In the genomic region with DNA sequence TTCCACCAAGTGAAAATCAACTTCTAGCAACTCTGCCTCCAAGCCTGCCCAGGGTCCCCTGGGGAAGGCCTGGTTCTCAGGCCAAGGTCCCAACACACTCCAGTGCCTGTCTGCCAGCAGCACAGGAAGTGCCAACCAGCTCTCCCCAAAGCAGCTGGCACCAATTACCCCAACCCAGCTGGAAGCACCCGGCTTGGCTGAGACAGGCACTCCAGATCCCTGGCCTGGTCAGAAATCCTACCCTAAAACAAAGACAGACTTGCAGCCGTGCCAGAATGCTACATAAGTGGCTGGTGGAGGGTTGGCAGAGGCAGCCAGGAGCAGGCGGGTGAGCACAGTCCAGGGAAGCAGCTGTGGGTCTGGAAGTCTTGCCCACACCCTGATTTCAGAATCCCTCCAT, we compare ENCODE assay signal across 18 cellular contexts.
DNase-seq lines count a peak whose midpoint lies in the region; ATAC-seq and TF ChIP-seq lines count a peak whose summit lies in the region.
"Had no signal": no experiment of that assay in that cellular context is flagged by ENCODE, and none has a peak within 500 bp of the region (broad histone marks: within the 10 kb centered on the region; RNA-seq: fewer than 3 reads in every experiment).

No MANE protein-coding gene starts in this region.

- H3K27ac Mint-ChIP-seq in CD8-positive, alpha-beta T cell, result no peak overlapping the region
- H3K27ac Mint-ChIP-seq: activated CD4-positive, alpha-beta memory T cell treated with anti-CD3 and anti-CD28 coated beads, Interleukin-2, amount 10 ng/mL, durations not matched to agents 7 days and 5 days; CD14-positive monocyte; effector memory CD8-positive, alpha-beta T cell had no signal

- no peak for TF ChIP-seq POLR2A in sigmoid colon (IDR thresholded peaks at IDR 0.05)

- H3K36me3 Mint-ChIP-seq in CD8-positive, alpha-beta T cell, result no peaks in the 10 kb centered on the region
- H3K36me3 Mint-ChIP-seq: CD14-positive monocyte had no signal

- H3K4me3 ChIP-seq in sigmoid colon, result no peak overlapping the region
- H3K4me3 ChIP-seq in CD8-positive, alpha-beta T cell (ENCODE audit: low read depth, low read length), result no peak overlapping the region
- H3K4me3 ChIP-seq: body of pancreas, GM23248 had no signal

- POLR2A ChIA-PET in CD8-positive, alpha-beta T cell (lab: Charles Lee), result no interaction called here

- in situ Hi-C loops in G401 (cut with HindIII; ENCODE audit: low sequenced_read_pairs), result no loop called here

- WGBS in sigmoid colon, 2 donors, result 62 to 63% methylated on average over 3 of the region's 3 CpGs

- H3K9me3 ChIP-seq in sigmoid colon, result no peaks in the 10 kb centered on the region
- H3K9me3 ChIP-seq in CD8-positive, alpha-beta T cell (ENCODE audit: low read length), result no peaks in the 10 kb centered on the region
- H3K9me3 ChIP-seq: body of pancreas had no signal

- no peaks in the 10 kb centered on the region for H3K4me1 Mint-ChIP-seq in CD8-positive, alpha-beta T cell (ENCODE audit: low read depth)
- H3K4me1 Mint-ChIP-seq: activated CD4-positive, alpha-beta memory T cell treated with anti-CD3 and anti-CD28 coated beads, Interleukin-2, amount 10 ng/mL, durations not matched to agents 7 days and 5 days had no signal

- peak; percentile 87 for DNase-seq in G401 (ENCODE audit: low spot score)
- peak; percentile 53 for DNase-seq in NCI-H2171 (lab: John Stamatoyannopoulos, UW)
- peak; percentile 77 for DNase-seq in globus pallidus (ENCODE audit: low spot score)
- peak; percentile 75 for DNase-seq in sigmoid colon
- no peak for DNase-seq in activated naive CD4-positive, alpha-beta T cell treated with anti-CD3 and anti-CD28 coated beads, Interleukin-2, amount 50 U/mL, for 16 hours
- DNase-seq in CD8-positive, alpha-beta T cell, result no peak
- no peak for DNase-seq in NK-92 treated with Interleukin-12 subunit alpha and Interleukin-12 subunit beta, amount 100 ng/mL, for 24 hours (lab: John Stamatoyannopoulos, UW)
- DNase-seq: activated CD4-positive, alpha-beta memory T cell treated with anti-CD3 and anti-CD28 coated beads, Interleukin-2, amount 10 ng/mL, durations not matched to agents 7 days and 5 days; activated effector memory CD4-positive, alpha-beta T cell treated with Interleukin-2 at 50 U/mL for 16 hours; body of pancreas; effector memory CD8-positive, alpha-beta T cell; foreskin melanocyte; GM23248; islet precursor cell; NCI-H1048; SIG-M5; stimulated activated CD4-positive, alpha-beta T cell treated with anti-CD3 and anti-CD28 coated beads, Interleukin-1b, Interleukin-23, amount 100 ng/mL, for 48 hours had no signal

- no peak for TF ChIP-seq EP300 in sigmoid colon (IDR thresholded peaks at IDR 0.05)

- no peak for TF ChIP-seq CTCF in sigmoid colon (IDR thresholded peaks at IDR 0.05)
- TF ChIP-seq CTCF in CD8-positive, alpha-beta T cell (IDR thresholded peaks at IDR 0.05), result no peak

- CTCF ChIA-PET in CD8-positive, alpha-beta T cell (lab: Charles Lee), result no interaction called here

- no peaks in the 10 kb centered on the region for H3K36me3 ChIP-seq in sigmoid colon
- no peaks in the 10 kb centered on the region for H3K36me3 ChIP-seq in CD8-positive, alpha-beta T cell (ENCODE audit: insufficient read depth, low read length)

- H3K9me3 Mint-ChIP-seq in CD8-positive, alpha-beta T cell, result no peaks in the 10 kb centered on the region
- H3K9me3 Mint-ChIP-seq: activated CD4-positive, alpha-beta memory T cell treated with anti-CD3 and anti-CD28 coated beads, Interleukin-2, amount 10 ng/mL, durations not matched to agents 7 days and 5 days had no signal

- no peak overlapping the region for H3K4me3 Mint-ChIP-seq in CD8-positive, alpha-beta T cell
- H3K4me3 Mint-ChIP-seq: activated CD4-positive, alpha-beta memory T cell treated with anti-CD3 and anti-CD28 coated beads, Interleukin-2, amount 10 ng/mL, durations not matched to agents 7 days and 5 days; CD14-positive monocyte; effector memory CD8-positive, alpha-beta T cell had no signal

- no peaks in the 10 kb centered on the region for H3K4me1 ChIP-seq in sigmoid colon
- H3K4me1 ChIP-seq in CD8-positive, alpha-beta T cell (ENCODE audit: insufficient read depth, low read length), result no peaks in the 10 kb centered on the region
- H3K4me1 ChIP-seq: body of pancreas had no signal

- intact Hi-C loops in sigmoid colon (cut with DNase I), result no loop called here
- intact Hi-C loops in CD8-positive, alpha-beta T cell (cut with DNase I, micrococcal nuclease), result no loop called here

- no peak for ATAC-seq in CD8-positive, alpha-beta T cell
- ATAC-seq: body of pancreas; effector memory CD8-positive, alpha-beta T cell had no signal

- no peaks in the 10 kb centered on the region for H3K27me3 ChIP-seq in sigmoid colon
- H3K27me3 ChIP-seq in CD8-positive, alpha-beta T cell (ENCODE audit: insufficient read depth, low read length), result no peaks in the 10 kb centered on the region
- H3K27me3 ChIP-seq: body of pancreas had no signal

- no peak overlapping the region for H3K27ac ChIP-seq in sigmoid colon
- no peak overlapping the region for H3K27ac ChIP-seq in CD8-positive, alpha-beta T cell (ENCODE audit: low read depth, low read length)
- H3K27ac ChIP-seq: body of pancreas, GM23248 had no signal

- peaks cover 10% of the 10 kb centered on the region for H3K27me3 Mint-ChIP-seq in CD8-positive, alpha-beta T cell (ENCODE audit: low read depth)

Comparison
In these comparisons a context has a peak if more than half of its experiments do, and no peak if none do; other contexts are left out.
1. DNase-seq: peak in G401 (single experiment), NCI-H2171 (single experiment), globus pallidus (single experiment) and sigmoid colon (single experiment); none in activated naive CD4-positive, alpha-beta T cell treated with anti-CD3 and anti-CD28 coated beads, Interleukin-2, amount 50 U/mL, for 16 hours (single experiment), CD8-positive, alpha-beta T cell (0 of 7) and NK-92 treated with Interleukin-12 subunit alpha and Interleukin-12 subunit beta, amount 100 ng/mL, for 24 hours (single experiment).